Comparison of ENCODE assay signal across 11 cellular contexts in genomic region chr14:69038449-69039286, GRCh38. TPM values are rescaled to one million over a fixed set of nuclear protein-coding genes. Genes with fewer than 3 reads are reported as not detected.
DNase-seq lines count a peak whose midpoint lies in the region; ATAC-seq and TF ChIP-seq lines count a peak whose summit lies in the region.
"Had no signal": no experiment of that assay in that cellular context is flagged by ENCODE, and none has a peak within 500 bp of the region (broad histone marks: within the 10 kb centered on the region; RNA-seq: fewer than 3 reads in every experiment).

No MANE protein-coding gene starts in this region.

- H3K56ac ChIP-seq in IMR-90 (ENCODE audit: extremely low read depth, insufficient read depth, low read length): 0 out of 2 replicates have a peak overlapping the region, but pooled peaks have one; percentile 13
- H3K56ac ChIP-seq in mesendoderm (ENCODE audit: low read length): peak overlapping the region; percentile 82

- H3K9me3 Mint-ChIP-seq in dendritic cell treated with granulocyte-macrophage colony-stimulating factor and Interleukin-4, amounts not matched to agents 40 ng/mL and 50 ng/mL, for 4 days: no peaks in the 10 kb centered on the region
- H3K9me3 Mint-ChIP-seq in T-cell: no peaks in the 10 kb centered on the region
- no peaks in the 10 kb centered on the region for H3K9me3 Mint-ChIP-seq in activated T-helper 2 cell treated with anti-CD3 and anti-CD28 coated beads, Interferon-gamma antibody, Interleukin-2, Interleukin-4, amounts not matched to agents 10 μg/mL and 5 μg/mL and 100 μg/mL, durations not matched to agents 14 hours and 24 hours and 36 hours
- no peaks in the 10 kb centered on the region for H3K9me3 Mint-ChIP-seq in activated T-helper 1 cell treated with anti-CD3 and anti-CD28 coated beads, Interleukin-12 subunit alpha, Interleukin-12 subunit beta, Interleukin-2, Interleukin-4 antibody, amounts not matched to agents 30 ng/mL and 10 ng/mL and 1 ng/mL, durations not matched to agents 14 hours and 24 hours and 36 hours
- H3K9me3 Mint-ChIP-seq: CD8-positive, alpha-beta T cell; naive thymus-derived CD8-positive, alpha-beta T cell had no signal

- H3K23ac ChIP-seq in IMR-90 (ENCODE audit: low read depth, low read length) (peak overlapping the region; percentile 1), mesendoderm (ENCODE audit: low read length) (peak overlapping the region; percentile 25)

- H3K4ac ChIP-seq in IMR-90 (ENCODE audit: low read depth, low read length): peak overlapping the region; percentile 78
- H3K4ac ChIP-seq in mesendoderm (ENCODE audit: low read depth, low read length): no peak overlapping the region

- CTCF ChIA-PET in IMR-90 (lab: Yijun Ruan, JAX) (no interaction called here), T-cell (lab: Charles Lee) (no interaction called here)

- WGBS in IMR-90 (ENCODE audit: extremely low coverage in 2 of 2, insufficient read length in 1 of 2), 2 experiments: 28% methylated on average over 3 of the region's 7 CpGs; no CpG with 5 or more reads in 1 of the 2 experiments
- WGBS in mesendoderm (ENCODE audit: extremely low coverage, insufficient coverage, low lambda C conversion rate): no CpG with 5 or more reads among the region's 7 CpGs

- TF ChIP-seq POLR2A in IMR-90 (IDR thresholded peaks at IDR 0.05; ENCODE audit: low read depth, low read length): no peak

- H3K4me1 ChIP-seq in IMR-90 (ENCODE audit: control insufficient read depth, insufficient read depth, low read length) (peaks cover 38% of the 10 kb centered on the region), mesendoderm (ENCODE audit: control insufficient read depth, low read depth, low read length) (peaks cover 30% of the 10 kb centered on the region)

- H3K79me2 ChIP-seq in mesendoderm (ENCODE audit: control insufficient read depth, insufficient read depth, low read length): no peaks in the 10 kb centered on the region

- H3K27ac ChIP-seq in IMR-90 (ENCODE audit: insufficient read depth, low read length): peak overlapping the region; percentile 55
- peak overlapping the region; percentile 34 for H3K27ac ChIP-seq in mesendoderm (ENCODE audit: low read depth, low read length)

- H3K9ac ChIP-seq in IMR-90 (ENCODE audit: low read depth, low read length) (no peak overlapping the region), mesendoderm (ENCODE audit: low read length) (peak overlapping the region; percentile 12)

- H3K27me3 ChIP-seq in IMR-90 (ENCODE audit: control insufficient read depth, insufficient read depth, low read length) (no peaks in the 10 kb centered on the region), mesendoderm (ENCODE audit: insufficient read depth, low read length, poor library complexity) (no peaks in the 10 kb centered on the region)

- H4K5ac ChIP-seq in IMR-90 (ENCODE audit: low read depth, low read length): peak overlapping the region; percentile 23; the same call in 1 of the 2 replicates
- peak overlapping the region; percentile 48 for H4K5ac ChIP-seq in mesendoderm (ENCODE audit: low read length)

- no peaks in the 10 kb centered on the region for H3K9me3 ChIP-seq in IMR-90 (ENCODE audit: control insufficient read depth, insufficient read depth, low read length)

- no peaks in the 10 kb centered on the region for H3K36me3 ChIP-seq in IMR-90 (ENCODE audit: control insufficient read depth, insufficient read depth, low read length)
- no peaks in the 10 kb centered on the region for H3K36me3 ChIP-seq in mesendoderm (ENCODE audit: control insufficient read depth, insufficient read depth, low read length)

- peak overlapping the region; percentile 20 for H3K27ac Mint-ChIP-seq in dendritic cell treated with granulocyte-macrophage colony-stimulating factor and Interleukin-4, amounts not matched to agents 40 ng/mL and 50 ng/mL, for 4 days
- H3K27ac Mint-ChIP-seq in T-cell: no peak overlapping the region
- no peak overlapping the region for H3K27ac Mint-ChIP-seq in activated T-helper 2 cell treated with anti-CD3 and anti-CD28 coated beads, Interferon-gamma antibody, Interleukin-2, Interleukin-4, amounts not matched to agents 10 μg/mL and 5 μg/mL and 100 μg/mL, durations not matched to agents 14 hours and 24 hours and 36 hours
- H3K27ac Mint-ChIP-seq in activated T-helper 1 cell treated with anti-CD3 and anti-CD28 coated beads, Interleukin-12 subunit alpha, Interleukin-12 subunit beta, Interleukin-2, Interleukin-4 antibody, amounts not matched to agents 30 ng/mL and 10 ng/mL and 1 ng/mL, durations not matched to agents 14 hours and 24 hours and 36 hours: no peak overlapping the region
- H3K27ac Mint-ChIP-seq: CD8-positive, alpha-beta T cell; naive thymus-derived CD8-positive, alpha-beta T cell had no signal

- H2BK15ac ChIP-seq in IMR-90 (ENCODE audit: low read depth, low read length): peak overlapping the region; percentile 25; the same call in 2 of the 3 replicates
- no peak overlapping the region for H2BK15ac ChIP-seq in mesendoderm (replicated peaks; ENCODE audit: low read depth)

- in situ Hi-C loops in IMR-90 (cut with MboI; ENCODE audit: low sequenced_read_pairs): no loop called here

- H3K27me3 Mint-ChIP-seq in dendritic cell treated with granulocyte-macrophage colony-stimulating factor and Interleukin-4, amounts not matched to agents 40 ng/mL and 50 ng/mL, for 4 days: peaks cover 9% of the 10 kb centered on the region
- H3K27me3 Mint-ChIP-seq in T-cell: peaks cover 31 to 44% of the 10 kb centered on the region in 2 donors
- peaks cover 49% of the 10 kb centered on the region for H3K27me3 Mint-ChIP-seq in activated T-helper 2 cell treated with anti-CD3 and anti-CD28 coated beads, Interferon-gamma antibody, Interleukin-2, Interleukin-4, amounts not matched to agents 10 μg/mL and 5 μg/mL and 100 μg/mL, durations not matched to agents 14 hours and 24 hours and 36 hours (ENCODE audit: low read depth)
- H3K27me3 Mint-ChIP-seq in activated T-helper 1 cell treated with anti-CD3 and anti-CD28 coated beads, Interleukin-12 subunit alpha, Interleukin-12 subunit beta, Interleukin-2, Interleukin-4 antibody, amounts not matched to agents 30 ng/mL and 10 ng/mL and 1 ng/mL, durations not matched to agents 14 hours and 24 hours and 36 hours (ENCODE audit: insufficient read depth): peaks cover 27% of the 10 kb centered on the region

- DNase-seq in AG08395 (ENCODE audit: low spot score) (peak; percentile 69), IMR-90 (peak; percentile 88), mesendoderm (peak; percentile 85), T-cell (no peak), NCI-H2107 (lab: John Stamatoyannopoulos, UW) (no peak)
- DNase-seq in activated T-helper 2 cell treated with anti-CD3 and anti-CD28 coated beads, Interferon-gamma antibody, Interleukin-2, Interleukin-4, amounts not matched to agents 10 μg/mL and 5 μg/mL and 100 μg/mL, durations not matched to agents 14 hours and 24 hours and 36 hours (ENCODE audit: low spot score): no peak
- DNase-seq in activated T-helper 1 cell treated with anti-CD3 and anti-CD28 coated beads, Interleukin-12 subunit alpha, Interleukin-12 subunit beta, Interleukin-2, Interleukin-4 antibody, amounts not matched to agents 30 ng/mL and 10 ng/mL and 1 ng/mL, durations not matched to agents 14 hours and 24 hours and 36 hours (ENCODE audit: low spot score): no peak
- DNase-seq: activated T-cell treated with anti-CD3 and anti-CD28 coated beads, Interleukin-2, amount 50 U/mL, for 1 hour; CD8-positive, alpha-beta T cell; naive thymus-derived CD8-positive, alpha-beta T cell had no signal

- peak overlapping the region; percentile 85 for H2AK9ac ChIP-seq in IMR-90 (replicated peaks; ENCODE audit: low read depth, low read length, poor library complexity)

- H3K9me1 ChIP-seq in IMR-90 (ENCODE audit: insufficient read depth, low read length): peaks cover 38% of the 10 kb centered on the region

- TF ChIP-seq RAD21 in IMR-90 (IDR thresholded peaks at IDR 0.05; ENCODE audit: low read length): no peak

- H3K4me3 Mint-ChIP-seq in dendritic cell treated with granulocyte-macrophage colony-stimulating factor and Interleukin-4, amounts not matched to agents 40 ng/mL and 50 ng/mL, for 4 days: no peak overlapping the region
- H3K4me3 Mint-ChIP-seq in T-cell: no peak overlapping the region
- H3K4me3 Mint-ChIP-seq in activated T-helper 2 cell treated with anti-CD3 and anti-CD28 coated beads, Interferon-gamma antibody, Interleukin-2, Interleukin-4, amounts not matched to agents 10 μg/mL and 5 μg/mL and 100 μg/mL, durations not matched to agents 14 hours and 24 hours and 36 hours (ENCODE audit: low read depth): no peak overlapping the region
- no peak overlapping the region for H3K4me3 Mint-ChIP-seq in activated T-helper 1 cell treated with anti-CD3 and anti-CD28 coated beads, Interleukin-12 subunit alpha, Interleukin-12 subunit beta, Interleukin-2, Interleukin-4 antibody, amounts not matched to agents 30 ng/mL and 10 ng/mL and 1 ng/mL, durations not matched to agents 14 hours and 24 hours and 36 hours
- H3K4me3 Mint-ChIP-seq: CD8-positive, alpha-beta T cell; naive thymus-derived CD8-positive, alpha-beta T cell had no signal

- H2AK5ac ChIP-seq in IMR-90 (ENCODE audit: low read depth, low read length): peak overlapping the region; percentile 86
- peak overlapping the region; percentile 98 for H2AK5ac ChIP-seq in mesendoderm (ENCODE audit: low read length)

- H3K18ac ChIP-seq in IMR-90 (ENCODE audit: low read depth, low read length): peak overlapping the region; percentile 25
- H3K18ac ChIP-seq in mesendoderm (ENCODE audit: low read length): peak overlapping the region; percentile 1

- H3K4me3 ChIP-seq in IMR-90 (ENCODE audit: insufficient read depth, low read depth, low read length): no peak overlapping the region
- H3K4me3 ChIP-seq in mesendoderm (ENCODE audit: low read length): no peak overlapping the region

- dilution Hi-C loops in IMR-90 (cut with HindIII; ENCODE audit: low sequenced_read_pairs, unreplicated experiment): no loop called here

- H4K8ac ChIP-seq in IMR-90 (ENCODE audit: low read depth in 2 of 2, low read length in 2 of 2) (peak overlapping the region; percentile 12 to 51), mesendoderm (ENCODE audit: low read depth, low read length) (no peak overlapping the region)

- TF ChIP-seq CTCF in IMR-90 (conservative IDR thresholded peaks at IDR 0.05; ENCODE audit: low read depth, low read length): no peak

- H2BK120ac ChIP-seq in IMR-90 (ENCODE audit: low read depth, low read length): peak overlapping the region; percentile 69
- H2BK120ac ChIP-seq in mesendoderm (ENCODE audit: low read depth, low read length): peak overlapping the region; percentile 18

- POLR2A ChIA-PET in IMR-90 (lab: Charles Lee; ENCODE audit: unreplicated experiment) (interaction anchor here (1.3 kb wide), 1 partner anchor 62 kb away, joined by 3 read pairs; no protein-coding TSS in a partner anchor), T-cell (lab: Charles Lee) (interaction anchor here in 1 of 2 donors (0.6 kb wide), 1 partner anchor 30 kb away, joined by 4 read pairs; no protein-coding TSS in a partner anchor)

- H3K4me1 Mint-ChIP-seq in dendritic cell treated with granulocyte-macrophage colony-stimulating factor and Interleukin-4, amounts not matched to agents 40 ng/mL and 50 ng/mL, for 4 days (ENCODE audit: low read depth): peaks cover 71% of the 10 kb centered on the region
- peaks cover 10 to 14% (median 12%) of the 10 kb centered on the region in 3 donors for H3K4me1 Mint-ChIP-seq in T-cell
- no peaks in the 10 kb centered on the region for H3K4me1 Mint-ChIP-seq in activated T-helper 2 cell treated with anti-CD3 and anti-CD28 coated beads, Interferon-gamma antibody, Interleukin-2, Interleukin-4, amounts not matched to agents 10 μg/mL and 5 μg/mL and 100 μg/mL, durations not matched to agents 14 hours and 24 hours and 36 hours (ENCODE audit: low read depth)
- no peaks in the 10 kb centered on the region for H3K4me1 Mint-ChIP-seq in activated T-helper 1 cell treated with anti-CD3 and anti-CD28 coated beads, Interleukin-12 subunit alpha, Interleukin-12 subunit beta, Interleukin-2, Interleukin-4 antibody, amounts not matched to agents 30 ng/mL and 10 ng/mL and 1 ng/mL, durations not matched to agents 14 hours and 24 hours and 36 hours (ENCODE audit: low read depth)

- H2AFZ ChIP-seq in IMR-90 (replicated peaks; ENCODE audit: low read length, poor library complexity): peak overlapping the region; percentile 59

- peak overlapping the region; percentile 79 for H2BK20ac ChIP-seq in IMR-90 (ENCODE audit: low read depth, low read length)

- no TSS peak for BruUV-seq in IMR-90 (replicated peaks; lab: Mats Ljungman, UMichigan)

- H2BK5ac ChIP-seq in IMR-90 (ENCODE audit: low read depth, low read length, poor library complexity, severe bottlenecking) (peak overlapping the region; percentile 53), mesendoderm (ENCODE audit: low read length) (peak overlapping the region; percentile 96)

- peak overlapping the region; percentile 11 for H3K14ac ChIP-seq in IMR-90 (replicated peaks; ENCODE audit: low read depth, low read length)

- H3K36me3 Mint-ChIP-seq in dendritic cell treated with granulocyte-macrophage colony-stimulating factor and Interleukin-4, amounts not matched to agents 40 ng/mL and 50 ng/mL, for 4 days (ENCODE audit: low read depth): no peaks in the 10 kb centered on the region
- H3K36me3 Mint-ChIP-seq in T-cell: no peaks in the 10 kb centered on the region
- no peaks in the 10 kb centered on the region for H3K36me3 Mint-ChIP-seq in activated T-helper 2 cell treated with anti-CD3 and anti-CD28 coated beads, Interferon-gamma antibody, Interleukin-2, Interleukin-4, amounts not matched to agents 10 μg/mL and 5 μg/mL and 100 μg/mL, durations not matched to agents 14 hours and 24 hours and 36 hours (ENCODE audit: low read depth)
- no peaks in the 10 kb centered on the region for H3K36me3 Mint-ChIP-seq in activated T-helper 1 cell treated with anti-CD3 and anti-CD28 coated beads, Interleukin-12 subunit alpha, Interleukin-12 subunit beta, Interleukin-2, Interleukin-4 antibody, amounts not matched to agents 30 ng/mL and 10 ng/mL and 1 ng/mL, durations not matched to agents 14 hours and 24 hours and 36 hours (ENCODE audit: low read depth)
- H3K36me3 Mint-ChIP-seq: CD8-positive, alpha-beta T cell; naive thymus-derived CD8-positive, alpha-beta T cell had no signal

- H3K79me1 ChIP-seq in IMR-90 (ENCODE audit: low read depth in 1 of 2, low read length in 2 of 2) (peaks cover 0 to 27% of the 10 kb centered on the region in 2 experiments; a peak in 2 of 4 replicates), mesendoderm (ENCODE audit: low read length) (no peaks in the 10 kb centered on the region)

- no peaks in the 10 kb centered on the region for H4K20me1 ChIP-seq in IMR-90 (ENCODE audit: insufficient read depth, low read length)

- intact Hi-C loops in IMR-90 (cut with micrococcal nuclease): no loop called here
- intact Hi-C loops in dendritic cell treated with granulocyte-macrophage colony-stimulating factor and Interleukin-4, amounts not matched to agents 40 ng/mL and 50 ng/mL, for 4 days (cut with micrococcal nuclease): no loop called here
- intact Hi-C loops in activated T-helper 2 cell treated with anti-CD3 and anti-CD28 coated beads, Interferon-gamma antibody, Interleukin-2, Interleukin-4, amounts not matched to agents 10 μg/mL and 5 μg/mL and 100 μg/mL, durations not matched to agents 14 hours and 24 hours and 36 hours (cut with micrococcal nuclease): no loop called here
- intact Hi-C loops in activated T-helper 1 cell treated with anti-CD3 and anti-CD28 coated beads, Interleukin-12 subunit alpha, Interleukin-12 subunit beta, Interleukin-2, Interleukin-4 antibody, amounts not matched to agents 30 ng/mL and 10 ng/mL and 1 ng/mL, durations not matched to agents 14 hours and 24 hours and 36 hours (cut with micrococcal nuclease): no loop called here

- peak; percentile 30 for ATAC-seq in IMR-90 (ENCODE audit: low read depth)
- no peak for ATAC-seq in T-cell (replicated peaks in 1 of 4)
- ATAC-seq: CD8-positive, alpha-beta T cell; naive thymus-derived CD8-positive, alpha-beta T cell had no signal

- H3K4me2 ChIP-seq in IMR-90 (ENCODE audit: low read depth, low read length) (peak overlapping the region; percentile 21; the same call in 1 of the 2 replicates), mesendoderm (ENCODE audit: low read length) (no peak overlapping the region)

- peak overlapping the region; percentile 68 for H4K91ac ChIP-seq in IMR-90 (ENCODE audit: insufficient read depth, low read depth, low read length)

RNA-seq across cellular contexts. Expression of gene ACTN1, which starts 59.6 kb away (rescaled TPM):
- total RNA-seq in IMR-90 (2012; rRNA removed) (648 and 684 TPM in 2 replicates), T-cell (100 to 1,000 TPM in 4 of 5 donors, 10 to 100 TPM in 1; 84.8 to 219 (median 122) TPM)
- 766 and 895 TPM in 2 replicates for polyA plus RNA-seq in IMR-90 (2012; rRNA removed)
- 676 and 750 TPM in 2 replicates for polyA plus RNA-seq in IMR-90 (2012; cell fraction: cytosol; rRNA removed)
- polyA plus RNA-seq in IMR-90 (2012; cell fraction: nucleus; rRNA removed; ENCODE audit: low replicate concordance): 1,803 and 1,926 TPM in 2 replicates
- polyA plus RNA-seq in mesendoderm (2013, experiment 1 of 2): 242 TPM
- 251 TPM for polyA plus RNA-seq in mesendoderm (2013, experiment 2 of 2)
- 133 and 134 TPM in 2 replicates for total RNA-seq in activated T-helper 2 cell treated with anti-CD3 and anti-CD28 coated beads, Interferon-gamma antibody, Interleukin-2, Interleukin-4, amounts not matched to agents 10 μg/mL and 5 μg/mL and 100 μg/mL, durations not matched to agents 14 hours and 24 hours and 36 hours
- total RNA-seq in activated T-helper 1 cell treated with anti-CD3 and anti-CD28 coated beads, Interleukin-12 subunit alpha, Interleukin-12 subunit beta, Interleukin-2, Interleukin-4 antibody, amounts not matched to agents 30 ng/mL and 10 ng/mL and 1 ng/mL, durations not matched to agents 14 hours and 24 hours and 36 hours: 27.4 and 27.9 TPM in 2 replicates

Comparison
In these comparisons a context has a peak if more than half of its experiments do, and no peak if none do; other contexts are left out.
1. DNase-seq: peak in AG08395 (single experiment), IMR-90 (single experiment) and mesendoderm (single experiment); none in T-cell (0 of 34), activated T-helper 2 cell treated with anti-CD3 and anti-CD28 coated beads, Interferon-gamma antibody, Interleukin-2, Interleukin-4, amounts not matched to agents 10 μg/mL and 5 μg/mL and 100 μg/mL, durations not matched to agents 14 hours and 24 hours and 36 hours (single experiment), activated T-helper 1 cell treated with anti-CD3 and anti-CD28 coated beads, Interleukin-12 subunit alpha, Interleukin-12 subunit beta, Interleukin-2, Interleukin-4 antibody, amounts not matched to agents 30 ng/mL and 10 ng/mL and 1 ng/mL, durations not matched to agents 14 hours and 24 hours and 36 hours (single experiment) and NCI-H2107 (single experiment).